Comparison of ENCODE assay signal across 12 cellular contexts in the genomic region with DNA sequence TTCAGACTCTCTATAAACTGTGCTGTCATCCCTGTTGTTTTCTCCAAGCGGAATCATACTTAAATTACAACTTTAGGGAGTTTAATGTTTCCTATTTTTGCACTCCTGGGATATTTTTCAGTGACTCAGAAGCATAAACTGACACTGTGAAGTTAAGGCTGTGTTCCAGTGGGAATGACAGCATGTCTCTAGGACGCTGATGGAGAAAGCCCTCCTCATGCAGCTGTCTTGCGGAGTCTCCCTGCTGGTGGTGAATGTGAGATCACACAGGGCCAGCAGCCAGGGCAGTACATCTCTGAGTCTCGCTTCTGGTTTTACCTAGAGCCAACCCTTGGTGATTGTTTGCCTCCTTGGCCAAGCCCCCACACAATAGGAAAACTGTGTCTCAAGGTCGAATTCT. TPM values are rescaled to one million over a fixed set of nuclear protein-coding genes. Genes with fewer than 3 reads are reported as not detected.
A peak's percentile ranks its signal among the peaks of the same experiment; 100 is the strongest.
DNase-seq lines count a peak whose midpoint lies in the region; ATAC-seq and TF ChIP-seq lines count a peak whose summit lies in the region.
"Had no signal": no experiment of that assay in that cellular context is flagged by ENCODE, and none has a peak within 500 bp of the region (broad histone marks: within the 10 kb centered on the region; RNA-seq: fewer than 3 reads in every experiment).

No MANE protein-coding gene starts in this region.

- H3K4me1 ChIP-seq in trophoblast cell (ENCODE audit: control insufficient read depth in 1 of 2, insufficient read depth in 2 of 2, low read length in 2 of 2) (peaks cover 0 to 4% of the 10 kb centered on the region in 2 experiments), spleen (peaks cover 23 to 68% (median 43%) of the 10 kb centered on the region in 6 donors)

- H3K36me3 ChIP-seq in trophoblast cell (ENCODE audit: control insufficient read depth in 1 of 2, insufficient read depth in 2 of 2, low read length in 2 of 2) (peaks cover 0 to 1% of the 10 kb centered on the region in 2 experiments), spleen (peaks cover 0 to 28% (median 5%) of the 10 kb centered on the region in 6 donors)

- intact Hi-C loops in head of caudate nucleus (cut with DNase I), result no loop called here
- intact Hi-C loops in spleen (cut with DNase I; ENCODE audit: low total_unique reads), result loop anchor here (10.0 kb wide), 1 partner anchor 50 kb away; the partner anchor contains the start of gene NFKB1

- H3K14ac ChIP-seq in trophoblast cell (ENCODE audit: low read length), result no peak overlapping the region

- no peak overlapping the region for H2BK120ac ChIP-seq in trophoblast cell (ENCODE audit: insufficient read depth, low read length, poor library complexity)

- H3K4me2 ChIP-seq in trophoblast cell (ENCODE audit: low read length), result no peak overlapping the region

- peak; percentile 62 for DNase-seq in Ammon's horn (ENCODE audit: low spot score)
- DNase-seq in WTC11 (ENCODE audit: low spot score), result peak; percentile 11
- peak in 35 of 42 donors; percentile 3 to 72 (median 29) for DNase-seq in head of caudate nucleus
- peak; percentile 65 to 78 for DNase-seq in trophoblast cell
- no peak for DNase-seq in spleen
- DNase-seq in NCI-H1105 (lab: John Stamatoyannopoulos, UW), result no peak
- no peak for DNase-seq in T-helper 17 cell
- no peak for DNase-seq in GM19238 (ENCODE audit: insufficient read length, low spot score)
- DNase-seq: midbrain had no signal

- no CpG with 5 or more reads among the region's 5 CpGs for WGBS in trophoblast cell (ENCODE audit: extremely low coverage, insufficient coverage, insufficient read length)
- WGBS in spleen, 5 donors, result 82 to 93% (median 91%) methylated on average over 5 of the region's 5 CpGs

- no peaks in the 10 kb centered on the region for H3K79me1 ChIP-seq in trophoblast cell (ENCODE audit: low read length)

- H3K27me3 ChIP-seq in trophoblast cell (ENCODE audit: insufficient read depth, low read length), result no peaks in the 10 kb centered on the region
- no peaks in the 10 kb centered on the region for H3K27me3 ChIP-seq in spleen (replicated peaks in 1 of 7)

- H3K36me3 Mint-ChIP-seq in WTC11 (no peaks in the 10 kb centered on the region), T-helper 17 cell (ENCODE audit: low read depth) (peaks cover 10% of the 10 kb centered on the region)

- H3K4ac ChIP-seq in trophoblast cell (ENCODE audit: low read depth, low read length), result no peak overlapping the region

- no peaks in the 10 kb centered on the region for H3K9me3 ChIP-seq in trophoblast cell (ENCODE audit: insufficient read depth, low read depth, low read length)
- no peaks in the 10 kb centered on the region for H3K9me3 ChIP-seq in spleen
- H3K9me3 ChIP-seq in T-helper 17 cell (ENCODE audit: control insufficient read depth, low read length, poor library complexity, severe bottlenecking), result no peaks in the 10 kb centered on the region

- no peak overlapping the region for H4K12ac ChIP-seq in trophoblast cell (ENCODE audit: low read depth, low read length)

- peaks cover 5% of the 10 kb centered on the region for H3K4me1 Mint-ChIP-seq in WTC11
- H3K4me1 Mint-ChIP-seq in T-helper 17 cell, result peaks cover 46% of the 10 kb centered on the region

- H4K8ac ChIP-seq in trophoblast cell (ENCODE audit: low read depth, low read length), result no peak overlapping the region

- H3K4me3 Mint-ChIP-seq in WTC11, result no peak overlapping the region
- H3K4me3 Mint-ChIP-seq in T-helper 17 cell, result no peak overlapping the region
- H3K4me3 Mint-ChIP-seq: CD14-positive monocyte; T-helper 1 cell treated with Interleukin-12 subunit alpha and Interleukin-12 subunit beta and Interleukin-4 antibody, amounts not matched to agents 30 μg/mL and 1 μg/mL, for 36 hours had no signal

- H3K79me2 ChIP-seq in trophoblast cell (ENCODE audit: control insufficient read depth, insufficient read depth, low read length, poor library complexity), result no peaks in the 10 kb centered on the region

- H3K4me3 ChIP-seq in trophoblast cell (ENCODE audit: low read depth, low read length), result no peak overlapping the region
- no peak overlapping the region for H3K4me3 ChIP-seq in spleen

- ATAC-seq in WTC11 (peak; percentile 81), T-helper 17 cell (no peak)
- ATAC-seq: HCT116 had no signal

- no peak overlapping the region for H3K9ac ChIP-seq in trophoblast cell (ENCODE audit: low read length)

- H2BK12ac ChIP-seq in trophoblast cell (ENCODE audit: low read length), result no peak overlapping the region

- no peaks in the 10 kb centered on the region for H3K9me3 Mint-ChIP-seq in WTC11
- H3K9me3 Mint-ChIP-seq: CD14-positive monocyte; T-helper 1 cell treated with Interleukin-12 subunit alpha and Interleukin-12 subunit beta and Interleukin-4 antibody, amounts not matched to agents 30 μg/mL and 1 μg/mL, for 36 hours had no signal

- H3K23ac ChIP-seq in trophoblast cell (ENCODE audit: low read length), result no peak overlapping the region

- no peak overlapping the region for H2BK5ac ChIP-seq in trophoblast cell (ENCODE audit: low read depth, low read length, poor library complexity)

- H3K27ac Mint-ChIP-seq in WTC11, result peak overlapping the region; percentile 7; the same call in 1 of the 2 replicates
- no peak overlapping the region for H3K27ac Mint-ChIP-seq in T-helper 17 cell
- H3K27ac Mint-ChIP-seq: T-helper 1 cell treated with Interleukin-12 subunit alpha and Interleukin-12 subunit beta and Interleukin-4 antibody, amounts not matched to agents 30 μg/mL and 1 μg/mL, for 36 hours had no signal

- no peak overlapping the region for H3K27ac ChIP-seq in trophoblast cell (ENCODE audit: low read depth, low read length)
- no peak overlapping the region for H3K27ac ChIP-seq in spleen

- no peak overlapping the region for H2AK5ac ChIP-seq in trophoblast cell (ENCODE audit: low read length)

- H3K18ac ChIP-seq in trophoblast cell (ENCODE audit: low read length), result no peak overlapping the region

- no peaks in the 10 kb centered on the region for H3K27me3 Mint-ChIP-seq in WTC11 (ENCODE audit: low read depth)
- no peaks in the 10 kb centered on the region for H3K27me3 Mint-ChIP-seq in T-helper 17 cell

- POLR2A ChIA-PET in WTC11 (lab: Charles Lee), result no interaction called here

- CTCF ChIA-PET in WTC11 (lab: Charles Lee), result interaction anchor here (2.4 kb wide), 1 partner anchor 13 kb away, joined by 6 read pairs; no protein-coding TSS in a partner anchor

- TF ChIP-seq CTCF in WTC11 (IDR thresholded peaks at IDR 0.05) (no peak), spleen (IDR thresholded peaks at IDR 0.05 in 8 of 11, conservative IDR thresholded peaks at IDR 0.05 in 3 of 11) (no peak)

- no peak overlapping the region for H4K91ac ChIP-seq in trophoblast cell (ENCODE audit: low read depth, low read length)

- no peak for TF ChIP-seq POLR2A in spleen (IDR thresholded peaks at IDR 0.05)

- H2AFZ ChIP-seq in trophoblast cell (ENCODE audit: insufficient read depth, low read length, poor library complexity), result no peak overlapping the region

TF ChIP-seq in WTC11, 78 proteins besides CTCF, POLR2A, EP300 and RAD21:
- no peak for TF ChIP-seq JUN (CRISPR knock-in tag; IDR thresholded peaks at IDR 0.05)

RNA-seq across cellular contexts. Expression of gene NFKB1, which starts 53.3 kb away (rescaled TPM):
- total RNA-seq in WTC11 (2021) (5.6 to 7.6 TPM (median 5.9 TPM) in 3 replicates), spleen (10 to 100 TPM; 52.6 to 94.4 (median 60.1) TPM), T-helper 17 cell (100 to 1,000 TPM; 251 to 277 TPM)
- polyA plus RNA-seq in trophoblast cell (2013), result 10.3 and 10.7 TPM in 2 replicates
- 10 to 100 TPM; 15.9 to 20.6 (median 16.0) TPM for polyA plus RNA-seq in spleen

Comparison
In these comparisons a context has a peak if more than half of its experiments do, and no peak if none do; other contexts are left out.
1. DNase-seq: peak in Ammon's horn (single experiment), WTC11 (single experiment), head of caudate nucleus (35 of 42) and trophoblast cell (2 of 2); none in spleen (single experiment), NCI-H1105 (single experiment), T-helper 17 cell (0 of 3) and GM19238 (single experiment).